8 cellular contexts compared by ENCODE assay signal in the genomic region with DNA sequence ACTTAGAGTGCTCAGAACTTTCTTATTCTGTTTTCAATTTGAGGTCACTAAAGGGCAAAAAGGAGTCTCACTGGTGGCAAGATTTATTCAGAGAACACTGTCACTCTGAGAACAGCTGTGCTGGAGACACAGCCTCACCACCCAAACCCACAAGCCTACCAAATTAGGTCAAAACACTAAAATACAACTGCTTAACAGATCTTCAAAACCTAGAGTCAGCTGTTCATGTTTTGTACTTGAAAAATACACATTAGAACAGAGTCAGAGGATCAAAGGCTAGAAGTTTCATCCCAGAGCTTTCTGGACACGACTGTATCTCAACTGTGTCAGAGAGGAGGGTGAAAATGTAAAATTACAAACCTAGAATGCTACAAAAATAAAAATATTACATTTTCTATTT.
DNase-seq lines count a peak whose midpoint lies in the region; ATAC-seq and TF ChIP-seq lines count a peak whose summit lies in the region.

No MANE protein-coding gene starts in this region.

- H3K36me3 ChIP-seq in mucosa of descending colon (ENCODE audit: low read depth): no peaks in the 10 kb centered on the region

- intact Hi-C loops in mucosa of descending colon (cut with DNase I, micrococcal nuclease): no loop called here

- DNase-seq in GM13976 (ENCODE audit: low spot score) (peak; percentile 55), mucosa of descending colon (no peak), HuH-7 (ENCODE audit: low spot score) (no peak), glomerular visceral epithelial cell (ENCODE audit: extremely low spot score) (no peak), omental fat pad (ENCODE audit: low spot score) (no peak), SIG-M5 (lab: John Stamatoyannopoulos, UW) (no peak)

- H3K9me3 ChIP-seq in mucosa of descending colon: no peaks in the 10 kb centered on the region

- TF ChIP-seq CTCF in GM13976 (IDR thresholded peaks at IDR 0.05; ENCODE audit: borderline replicate concordance, control extremely low read depth, extremely low read depth, insufficient read depth, missing control alignments) (no peak), mucosa of descending colon (IDR thresholded peaks at IDR 0.05) (no peak), omental fat pad (IDR thresholded peaks at IDR 0.05) (no peak)

- ATAC-seq in GM21423 (IDR thresholded peaks at IDR 0.05; ENCODE audit: unreplicated experiment) (peak; percentile 80), HG03565 (IDR thresholded peaks at IDR 0.05; ENCODE audit: unreplicated experiment) (peak; percentile 91), mucosa of descending colon (peak; percentile 56), omental fat pad (ENCODE audit: low FRiP score) (no peak)

- H3K4me1 ChIP-seq in mucosa of descending colon (ENCODE audit: low read depth): peaks cover 3% of the 10 kb centered on the region

- in situ Hi-C loops in GM13976 (cut with MboI; ENCODE audit: low sequenced_read_pairs, unreplicated experiment): no loop called here

- no peak overlapping the region for H3K4me3 ChIP-seq in mucosa of descending colon
